ENCODE assay signal across 19 cellular contexts in genomic region chr10:76052798-76053473, GRCh38.
"Had no signal": no experiment of that assay in that cellular context is flagged by ENCODE, and none has a peak within 500 bp of the region (broad histone marks: within the 10 kb centered on the region; RNA-seq: fewer than 3 reads in every experiment).

No MANE protein-coding gene starts in this region.

- FAIRE-seq: endometrium, keratinocyte had no signal

- DNase-seq: effector memory CD4-positive, alpha-beta T cell; glutamatergic neuron; immature natural killer cell; left ventricle myocardium inferior; mesenchymal stem cell; naive B cell; posterior cingulate gyrus; sigmoid colon; stimulated activated CD4-positive, alpha-beta T cell treated with anti-CD3 and anti-CD28 coated beads, Interleukin-2, amount 100 ng/mL, for 24 hours; stimulated activated naive CD4-positive, alpha-beta T cell; stomach; upper lobe of left lung; uterus had no signal

- H3K27me3 ChIP-seq: gastroesophageal sphincter, sigmoid colon, stomach, upper lobe of left lung, uterus had no signal

- H3K27ac ChIP-seq: gastroesophageal sphincter, left ventricle myocardium inferior, sigmoid colon, skin epidermis, stomach, upper lobe of left lung, uterus had no signal

- H3K4me3 ChIP-seq: gastroesophageal sphincter, left ventricle myocardium inferior, lung, sigmoid colon, skin epidermis, stomach, upper lobe of left lung, uterus had no signal

- H3K36me3 ChIP-seq: gastroesophageal sphincter, left ventricle myocardium inferior, sigmoid colon, stomach, upper lobe of left lung, uterus had no signal

- H3K9me3 ChIP-seq: uterus had no signal

- ATAC-seq: esophagus mucosa, gastroesophageal sphincter had no signal

- H3K4me1 ChIP-seq: upper lobe of left lung, uterus had no signal
